In genomic region chr5:81533629-81534480, GRCh38 we compare ENCODE assay signal across 14 cellular contexts.
A peak's percentile ranks its signal among the peaks of the same experiment; 100 is the strongest.
DNase-seq lines count a peak whose midpoint lies in the region; ATAC-seq and TF ChIP-seq lines count a peak whose summit lies in the region.
"Had no signal": no experiment of that assay in that cellular context is flagged by ENCODE, and none has a peak within 500 bp of the region (broad histone marks: within the 10 kb centered on the region; RNA-seq: fewer than 3 reads in every experiment).

No MANE protein-coding gene starts in this region.

- no peak for DNase-seq in T-helper 2 cell treated with Interferon-gamma antibody and Interleukin-4, amounts not matched to agents 5 μg/mL and 100 μg/mL, for 36 hours (ENCODE audit: low spot score)
- DNase-seq in T-helper 2 cell (no peak), mucosa of gallbladder (ENCODE audit: low spot score) (no peak), T1000 (lab: John Stamatoyannopoulos, UW) (no peak)
- DNase-seq: effector memory CD4-positive, alpha-beta T cell; islet precursor cell; NCI-H1105; NCI-H446 treated with DMSO at 0.1 percent for 48 hours; PC-3 had no signal

- no peaks in the 10 kb centered on the region for H3K27me3 Mint-ChIP-seq in T-helper 2 cell treated with Interferon-gamma antibody and Interleukin-4, amounts not matched to agents 5 μg/mL and 100 μg/mL, for 36 hours (ENCODE audit: low read depth)
- H3K27me3 Mint-ChIP-seq in activated T-helper 17 cell treated with anti-CD3 and anti-CD28 coated beads, Interleukin-2, amount 50 U/mL, for 72 hours = no peaks in the 10 kb centered on the region
- no peaks in the 10 kb centered on the region for H3K27me3 Mint-ChIP-seq in nephron (ENCODE audit: low read depth)

- peaks cover 50% of the 10 kb centered on the region for H3K4me1 Mint-ChIP-seq in T-helper 2 cell treated with Interferon-gamma antibody and Interleukin-4, amounts not matched to agents 5 μg/mL and 100 μg/mL, for 36 hours (ENCODE audit: low read depth)
- H3K4me1 Mint-ChIP-seq in activated T-helper 17 cell treated with anti-CD3 and anti-CD28 coated beads, Interleukin-2, amount 50 U/mL, for 72 hours = peaks cover 30% of the 10 kb centered on the region
- peaks cover 8% of the 10 kb centered on the region for H3K4me1 Mint-ChIP-seq in nephron

- H3K36me3 Mint-ChIP-seq in T-helper 2 cell treated with Interferon-gamma antibody and Interleukin-4, amounts not matched to agents 5 μg/mL and 100 μg/mL, for 36 hours (ENCODE audit: low read depth) = peaks cover 13% of the 10 kb centered on the region
- H3K36me3 Mint-ChIP-seq in activated T-helper 17 cell treated with anti-CD3 and anti-CD28 coated beads, Interleukin-2, amount 50 U/mL, for 72 hours (ENCODE audit: low read depth) = no peaks in the 10 kb centered on the region
- H3K36me3 Mint-ChIP-seq in nephron (ENCODE audit: low read depth) = peaks cover 49% of the 10 kb centered on the region

- peak overlapping the region; percentile 0 for H3K27ac Mint-ChIP-seq in T-helper 2 cell treated with Interferon-gamma antibody and Interleukin-4, amounts not matched to agents 5 μg/mL and 100 μg/mL, for 36 hours
- peak overlapping the region; percentile 3 for H3K27ac Mint-ChIP-seq in activated T-helper 17 cell treated with anti-CD3 and anti-CD28 coated beads, Interleukin-2, amount 50 U/mL, for 72 hours
- peak overlapping the region in 2 of 3 experiments; percentile 21 to 70 for H3K27ac Mint-ChIP-seq in nephron

- ATAC-seq in HG02610 (IDR thresholded peaks at IDR 0.05; ENCODE audit: unreplicated experiment) = peak; percentile 41
- no peak for ATAC-seq in activated T-helper 17 cell treated with anti-CD3 and anti-CD28 coated beads, Interleukin-2, amount 50 U/mL, for 72 hours (replicated peaks)
- no peak for ATAC-seq in GM21576 (IDR thresholded peaks at IDR 0.05; ENCODE audit: unreplicated experiment)
- ATAC-seq: HepG2, PC-3 had no signal

- no peak for TF ChIP-seq CTCF in nephron (IDR thresholded peaks at IDR 0.05; ENCODE audit: unreplicated experiment in 3 of 3)

- peaks cover 2% of the 10 kb centered on the region for H3K9me3 Mint-ChIP-seq in T-helper 2 cell treated with Interferon-gamma antibody and Interleukin-4, amounts not matched to agents 5 μg/mL and 100 μg/mL, for 36 hours
- H3K9me3 Mint-ChIP-seq in activated T-helper 17 cell treated with anti-CD3 and anti-CD28 coated beads, Interleukin-2, amount 50 U/mL, for 72 hours = no peaks in the 10 kb centered on the region
- peaks cover 7% of the 10 kb centered on the region for H3K9me3 Mint-ChIP-seq in nephron

- H3K4me3 Mint-ChIP-seq in T-helper 2 cell treated with Interferon-gamma antibody and Interleukin-4, amounts not matched to agents 5 μg/mL and 100 μg/mL, for 36 hours = no peak overlapping the region
- H3K4me3 Mint-ChIP-seq in activated T-helper 17 cell treated with anti-CD3 and anti-CD28 coated beads, Interleukin-2, amount 50 U/mL, for 72 hours = no peak overlapping the region
- H3K4me3 Mint-ChIP-seq in nephron = no peak overlapping the region
